ENCODE assay signal across 8 cellular contexts in the genomic region with DNA sequence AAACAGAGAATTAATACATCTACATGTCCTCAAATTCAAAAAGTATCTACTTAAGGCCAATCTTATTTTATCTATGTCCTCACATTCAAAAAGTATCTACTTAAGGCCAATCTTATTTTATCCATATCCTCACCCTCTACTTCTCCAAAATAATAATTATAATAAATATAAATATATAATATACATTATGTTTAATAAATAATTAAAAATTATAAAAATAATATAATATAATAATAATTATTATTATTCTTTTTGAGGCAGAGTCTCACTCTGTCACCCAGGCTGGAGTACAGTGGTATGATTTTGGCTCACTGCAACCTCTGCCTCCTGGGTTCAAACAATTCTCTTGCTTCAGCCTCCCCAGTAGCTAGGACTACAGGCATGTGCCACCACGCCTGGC.
"Had no signal": no experiment of that assay in that cellular context is flagged by ENCODE, and none has a peak within 500 bp of the region (broad histone marks: within the 10 kb centered on the region; RNA-seq: fewer than 3 reads in every experiment).

No MANE protein-coding gene starts in this region.

- FAIRE-seq: H1, H54, HepG2 had no signal

- DNase-seq: H9, HCEC 1CT, KBM-7 had no signal

- ATAC-seq: GM23338, HepG2 had no signal

- H3K4me3 ChIP-seq: GM23338 had no signal

- H3K4me2 ChIP-seq: GM23338 had no signal

- H3K27ac ChIP-seq: HL-60 had no signal
